Comparison of ENCODE assay signal across 16 cellular contexts in genomic region chr9:133050142-133050541, GRCh38. TPM values are rescaled to one million over a fixed set of nuclear protein-coding genes. Genes with fewer than 3 reads are reported as not detected.
DNase-seq lines count a peak whose midpoint lies in the region; FAIRE-seq and TF ChIP-seq lines count a peak whose summit lies in the region.
"Had no signal": no experiment of that assay in that cellular context is flagged by ENCODE, and none has a peak within 500 bp of the region (broad histone marks: within the 10 kb centered on the region; RNA-seq: fewer than 3 reads in every experiment).

No MANE protein-coding gene starts in this region.

- H3K4me3 Mint-ChIP-seq in astrocyte (ENCODE audit: unreplicated experiment) = no peak overlapping the region
- H3K4me3 Mint-ChIP-seq in endothelial cell (ENCODE audit: unreplicated experiment) = no peak overlapping the region
- no peak overlapping the region for H3K4me3 Mint-ChIP-seq in T-helper 2 cell treated with Interferon-gamma antibody and Interleukin-4, amounts not matched to agents 5 μg/mL and 100 μg/mL, for 36 hours
- H3K4me3 Mint-ChIP-seq: stimulated activated naive CD8-positive, alpha-beta T cell treated with anti-CD3 and anti-CD28 coated beads, Interleukin-15, Interleukin-2, amounts not matched to agents 100 ng/mL and 50 ng/mL, for 24 hours had no signal

- no peaks in the 10 kb centered on the region for H3K4me1 ChIP-seq in astrocyte (ENCODE audit: insufficient read depth, low read length)
- H3K4me1 ChIP-seq in stomach = peaks cover 13 to 20% (median 17%) of the 10 kb centered on the region in 4 donors

- TF ChIP-seq EP300 in stomach (IDR thresholded peaks at IDR 0.05) = no peak

- no peaks in the 10 kb centered on the region for H3K79me2 ChIP-seq in astrocyte (ENCODE audit: insufficient read depth, low read length)

- intact Hi-C loops in stomach (cut with DNase I; ENCODE audit: low total_unique reads) = no loop called here

- H2AFZ ChIP-seq in astrocyte (ENCODE audit: low read depth, low read length) = no peak overlapping the region

- H3K4me1 Mint-ChIP-seq in astrocyte (ENCODE audit: low read depth, unreplicated experiment) = peaks cover 2% of the 10 kb centered on the region
- H3K4me1 Mint-ChIP-seq in endothelial cell (ENCODE audit: unreplicated experiment) = no peaks in the 10 kb centered on the region
- H3K4me1 Mint-ChIP-seq in T-helper 2 cell treated with Interferon-gamma antibody and Interleukin-4, amounts not matched to agents 5 μg/mL and 100 μg/mL, for 36 hours (ENCODE audit: low read depth) = no peaks in the 10 kb centered on the region

- no peak overlapping the region for H3K4me2 ChIP-seq in astrocyte (ENCODE audit: low read length)

- H3K36me3 ChIP-seq in astrocyte (ENCODE audit: insufficient read depth, low read length) (peaks cover 18% of the 10 kb centered on the region), stomach (peaks cover 72 to 100% (median 100%) of the 10 kb centered on the region in 4 donors)

- 38 to 54% (median 46%) methylated on average over 6 of the region's 6 CpGs for WGBS in stomach, 5 donors

- H3K9me3 Mint-ChIP-seq in astrocyte (ENCODE audit: unreplicated experiment) = no peaks in the 10 kb centered on the region
- no peaks in the 10 kb centered on the region for H3K9me3 Mint-ChIP-seq in endothelial cell (ENCODE audit: unreplicated experiment)
- no peaks in the 10 kb centered on the region for H3K9me3 Mint-ChIP-seq in T-helper 2 cell treated with Interferon-gamma antibody and Interleukin-4, amounts not matched to agents 5 μg/mL and 100 μg/mL, for 36 hours
- H3K9me3 Mint-ChIP-seq: stimulated activated naive CD8-positive, alpha-beta T cell treated with anti-CD3 and anti-CD28 coated beads, Interleukin-15, Interleukin-2, amounts not matched to agents 100 ng/mL and 50 ng/mL, for 24 hours had no signal

- H3K27ac ChIP-seq in astrocyte (ENCODE audit: low read depth, low read length) (no peak overlapping the region), stomach (peak overlapping the region; percentile 29 to 63 (median 48))
- H3K27ac ChIP-seq: spleen, WERI-Rb-1 had no signal

- H3K27me3 ChIP-seq in astrocyte (ENCODE audit: insufficient read depth, low read length) (no peaks in the 10 kb centered on the region), stomach (no peaks in the 10 kb centered on the region)
- H3K27me3 ChIP-seq: spleen had no signal

- FAIRE-seq in astrocyte (lab: Jason Lieb, UNC) = no peak

- peaks cover 48% of the 10 kb centered on the region for H4K20me1 ChIP-seq in astrocyte (ENCODE audit: insufficient read depth, low read length)

- H3K27ac Mint-ChIP-seq in astrocyte (ENCODE audit: unreplicated experiment) (no peak overlapping the region), endothelial cell (ENCODE audit: unreplicated experiment) (no peak overlapping the region)
- no peak overlapping the region for H3K27ac Mint-ChIP-seq in T-helper 2 cell treated with Interferon-gamma antibody and Interleukin-4, amounts not matched to agents 5 μg/mL and 100 μg/mL, for 36 hours
- H3K27ac Mint-ChIP-seq: stimulated activated naive CD8-positive, alpha-beta T cell treated with anti-CD3 and anti-CD28 coated beads, Interleukin-15, Interleukin-2, amounts not matched to agents 100 ng/mL and 50 ng/mL, for 24 hours had no signal

- H3K9me3 ChIP-seq in astrocyte (ENCODE audit: insufficient read depth, low read depth, low read length) (no peaks in the 10 kb centered on the region), stomach (no peaks in the 10 kb centered on the region)
- H3K9me3 ChIP-seq: spleen had no signal

- no peaks in the 10 kb centered on the region for H3K27me3 Mint-ChIP-seq in astrocyte (ENCODE audit: low read depth, unreplicated experiment)
- H3K27me3 Mint-ChIP-seq in endothelial cell (ENCODE audit: unreplicated experiment) = peaks cover 7% of the 10 kb centered on the region
- no peaks in the 10 kb centered on the region for H3K27me3 Mint-ChIP-seq in T-helper 2 cell treated with Interferon-gamma antibody and Interleukin-4, amounts not matched to agents 5 μg/mL and 100 μg/mL, for 36 hours (ENCODE audit: low read depth)
- H3K27me3 Mint-ChIP-seq: stimulated activated naive CD8-positive, alpha-beta T cell treated with anti-CD3 and anti-CD28 coated beads, Interleukin-15, Interleukin-2, amounts not matched to agents 100 ng/mL and 50 ng/mL, for 24 hours had no signal

- TF ChIP-seq POLR2A in stomach (IDR thresholded peaks at IDR 0.05) = no peak

- no peak overlapping the region for H3K4me3 ChIP-seq in astrocyte (ENCODE audit: insufficient read depth, low read depth, low read length)
- no peak overlapping the region for H3K4me3 ChIP-seq in stomach
- H3K4me3 ChIP-seq: spleen had no signal

- TF ChIP-seq CTCF in astrocyte (IDR thresholded peaks at IDR 0.05; ENCODE audit: insufficient read depth, low read depth, low read length) (no peak), stomach (IDR thresholded peaks at IDR 0.05) (no peak), endothelial cell (IDR thresholded peaks at IDR 0.05; ENCODE audit: unreplicated experiment) (no peak)

- no peak overlapping the region for H3K9ac ChIP-seq in astrocyte (ENCODE audit: low read length)

- DNase-seq in LHCN-M2 (ENCODE audit: low read depth) = peak; percentile 93
- DNase-seq in astrocyte (ENCODE audit: low read depth) = peak; percentile 19
- peak; percentile 39 to 51 for DNase-seq in hippocampal formation (lab: John Stamatoyannopoulos, UW)
- DNase-seq in stomach = no peak
- DNase-seq in foreskin melanocyte = no peak
- no peak for DNase-seq in endothelial cell (ENCODE audit: low spot score)
- DNase-seq in T-helper 2 cell treated with Interferon-gamma antibody and Interleukin-4, amounts not matched to agents 5 μg/mL and 100 μg/mL, for 36 hours (ENCODE audit: low spot score) = no peak
- DNase-seq: activated CD8-positive, alpha-beta memory T cell treated with anti-CD3 and anti-CD28 coated beads for 24 hours; aorta; KBM-7; NCI-H1436; NCI-H526 treated with DMSO at 0.1 percent for 48 hours; PC-3; WERI-Rb-1 had no signal

- H3K36me3 Mint-ChIP-seq in astrocyte (ENCODE audit: low read depth, unreplicated experiment) (peaks cover 10% of the 10 kb centered on the region), endothelial cell (ENCODE audit: low read depth, unreplicated experiment) (peaks cover 39% of the 10 kb centered on the region)
- H3K36me3 Mint-ChIP-seq in T-helper 2 cell treated with Interferon-gamma antibody and Interleukin-4, amounts not matched to agents 5 μg/mL and 100 μg/mL, for 36 hours (ENCODE audit: low read depth) = peaks cover 45% of the 10 kb centered on the region

RNA-seq across cellular contexts. Expression of gene CEL, which starts 11.6 kb away (rescaled TPM):
- 0.51 and 0.57 TPM in 2 replicates for total RNA-seq in LHCN-M2 (2014; rRNA removed)
- 0.23 TPM for polyA plus RNA-seq in LHCN-M2 (2012)
- total RNA-seq in astrocyte = 2.3 and 3.4 TPM in 2 replicates
- 1 to 10 TPM in 2 of 5 donors, not detected in 3; 1.2 to 2.0 TPM for total RNA-seq in stomach
- 1 to 10 TPM; 1.4 to 9.9 (median 4.0) TPM for polyA plus RNA-seq in stomach
- 4.2 TPM for total RNA-seq in endothelial cell (ENCODE audit: unreplicated experiment)

RNA-seq across cellular contexts. Expression of gene GTF3C5, which starts 19.3 kb away (rescaled TPM):
- 74.0 and 75.7 TPM in 2 replicates for total RNA-seq in LHCN-M2 (2014; rRNA removed)
- 40.1 TPM for polyA plus RNA-seq in LHCN-M2 (2012)
- 46.4 and 49.9 TPM in 2 replicates for total RNA-seq in astrocyte
- 10 to 100 TPM; 25.7 to 85.2 (median 53.8) TPM for total RNA-seq in stomach
- polyA plus RNA-seq in stomach = 10 to 100 TPM; 30.3 to 57.2 (median 37.0) TPM
- total RNA-seq in endothelial cell (ENCODE audit: unreplicated experiment) = 71.7 TPM

Comparison
In these comparisons a context has a peak if more than half of its experiments do, and no peak if none do; other contexts are left out.
1. DNase-seq: peak in LHCN-M2 (single experiment), astrocyte (single experiment) and hippocampal formation (2 of 2); none in stomach (single experiment), foreskin melanocyte (single experiment), endothelial cell (single experiment) and T-helper 2 cell treated with Interferon-gamma antibody and Interleukin-4, amounts not matched to agents 5 μg/mL and 100 μg/mL, for 36 hours (single experiment).